Comparison of ENCODE assay signal across 25 cellular contexts in genomic region chr4:150525321-150525868, GRCh38. TPM values are rescaled to one million over a fixed set of nuclear protein-coding genes. Genes with fewer than 3 reads are reported as not detected.
DNase-seq lines count a peak whose midpoint lies in the region; ATAC-seq, FAIRE-seq and TF ChIP-seq lines count a peak whose summit lies in the region.
"Had no signal": no experiment of that assay in that cellular context is flagged by ENCODE, and none has a peak within 500 bp of the region (broad histone marks: within the 10 kb centered on the region; RNA-seq: fewer than 3 reads in every experiment).

No MANE protein-coding gene starts in this region.

- no peaks in the 10 kb centered on the region for H3F3A ChIP-seq in PC-3 (ENCODE audit: low read length, unreplicated experiment)

- no peak overlapping the region for H3K4me3 ChIP-seq in PC-3 (ENCODE audit: low read length)
- H3K4me3 ChIP-seq in GM12878 = no peak overlapping the region
- H3K4me3 ChIP-seq in esophagus muscularis mucosa = no peak overlapping the region
- H3K4me3 ChIP-seq in ascending aorta = no peak overlapping the region
- H3K4me3 ChIP-seq: BLaER1 treated with 17β-estradiol and CSF1 and Interleukin-3, amounts not matched to agents 10 nM and 100 nM had no signal

- TF ChIP-seq EP300 in GM12878 (IDR thresholded peaks at IDR 0.05; ENCODE audit: borderline replicate concordance in 1 of 2, control insufficient read depth in 1 of 2, low read depth in 2 of 2, low read length in 2 of 2) (no peak), esophagus muscularis mucosa (IDR thresholded peaks at IDR 0.05) (no peak)

- H2AFZ ChIP-seq in PC-3 (ENCODE audit: low read length) (no peak overlapping the region), GM12878 (ENCODE audit: control insufficient read depth, low read depth, low read length) (no peak overlapping the region)

- intact Hi-C loops in PC-3 (cut with micrococcal nuclease) (no loop called here), GM12878 (cut with micrococcal nuclease; ENCODE audit: unreplicated experiment) (no loop called here), esophagus muscularis mucosa (cut with DNase I) (no loop called here), ascending aorta (cut with DNase I) (no loop called here)

- no peak for TF ChIP-seq RAD21 in GM12878 (IDR thresholded peaks at IDR 0.05; ENCODE audit: insufficient read depth, low read depth, low read length)

- in situ Hi-C loops in Caki2 (cut with HindIII; ENCODE audit: low pct_unique_long_range_greater_than_20kb, low sequenced_read_pairs) (no loop called here), GM12878 (cut with MboI) (no loop called here)

- H3K27me3 ChIP-seq in PC-3 (ENCODE audit: low read length) (no peaks in the 10 kb centered on the region), GM12878 (replicated peaks in 1 of 2; ENCODE audit: control insufficient read depth in 2 of 2, insufficient read depth in 2 of 2, low read length in 1 of 2) (no peaks in the 10 kb centered on the region), esophagus muscularis mucosa (no peaks in the 10 kb centered on the region), ascending aorta (no peaks in the 10 kb centered on the region)
- H3K27me3 ChIP-seq: BLaER1 treated with 17β-estradiol and CSF1 and Interleukin-3, amounts not matched to agents 10 nM and 100 nM had no signal

- no peaks in the 10 kb centered on the region for H3K79me2 ChIP-seq in PC-3 (ENCODE audit: low read length)
- no peaks in the 10 kb centered on the region for H3K79me2 ChIP-seq in GM12878 (ENCODE audit: control insufficient read depth, insufficient read depth, low read length)

- POLR2A ChIA-PET in PC-3 (lab: Charles Lee; ENCODE audit: unreplicated experiment) (no interaction called here), GM12878 (lab: Charles Lee) (interaction anchor here (0.7 kb wide), 1 partner anchor 15 kb away, joined by 3 read pairs; no protein-coding TSS in a partner anchor)

- H3K4me2 ChIP-seq in PC-3 (ENCODE audit: low read length) (0 out of 2 replicates have a peak overlapping the region, but pooled peaks have one; percentile 16), GM12878 (ENCODE audit: control insufficient read depth, insufficient read depth) (no peak overlapping the region)
- H3K4me2 ChIP-seq: BLaER1 treated with 17β-estradiol and CSF1 and Interleukin-3, amounts not matched to agents 10 nM and 100 nM; SK-N-SH had no signal

- TF ChIP-seq POLR2A in GM12878 (IDR thresholded peaks at IDR 0.05; ENCODE audit: low read depth, low read length) = no peak
- no peak for TF ChIP-seq POLR2A in esophagus muscularis mucosa (IDR thresholded peaks at IDR 0.05; ENCODE audit: low read depth)

- 66% methylated on average over 3 of the region's 3 CpGs for WGBS in GM12878 (ENCODE audit: insufficient coverage, insufficient replicate concordance, low lambda C conversion rate, missing lambda C conversion rate)
- 78% methylated on average over 3 of the region's 3 CpGs for WGBS in esophagus muscularis mucosa

- no peaks in the 10 kb centered on the region for H3K9me2 ChIP-seq in PC-3 (replicated peaks; ENCODE audit: low read length)
- H3K9me2 ChIP-seq: SK-N-SH had no signal

- peak overlapping the region; percentile 11; the same call in 1 of the 2 replicates for H3K27ac ChIP-seq in PC-3 (ENCODE audit: low read length)
- no peak overlapping the region for H3K27ac ChIP-seq in GM12878 (ENCODE audit: control insufficient read depth, insufficient read depth)
- no peak overlapping the region for H3K27ac ChIP-seq in esophagus muscularis mucosa (replicated peaks in 1 of 4)
- no peak overlapping the region for H3K27ac ChIP-seq in ascending aorta
- H3K27ac ChIP-seq: BLaER1 treated with 17β-estradiol and CSF1 and Interleukin-3, amounts not matched to agents 10 nM and 100 nM had no signal

- H3K9ac ChIP-seq in PC-3 (ENCODE audit: low read length) = no peak overlapping the region
- H3K9ac ChIP-seq in GM12878 (ENCODE audit: control insufficient read depth, insufficient read depth, low read length) = no peak overlapping the region
- H3K9ac ChIP-seq: BLaER1 treated with 17β-estradiol and CSF1 and Interleukin-3, amounts not matched to agents 10 nM and 100 nM; SK-N-SH had no signal

- RAD21 ChIA-PET in GM12878 (lab: Charles Lee; ENCODE audit: unreplicated experiment) = no interaction called here

- BruUV-seq in PC-3 (replicated peaks; lab: Mats Ljungman, UMichigan) (no TSS peak), GM12878 (replicated peaks; lab: Mats Ljungman, UMichigan) (no TSS peak)

- SMC1A ChIA-PET in GM12878 (lab: Charles Lee; ENCODE audit: uncharacterized antibody, unreplicated experiment) = no interaction called here

- FAIRE-seq in GM12878 (lab: Jason Lieb, UNC) = no peak
- FAIRE-seq: A204.1, RCC 7860 had no signal

- CTCF ChIA-PET in PC-3 (lab: Charles Lee) (no interaction called here), GM12878 (lab: Yijun Ruan, JAX) (no interaction called here)

- H3K9me3 ChIP-seq in PC-3 (ENCODE audit: low read length) = no peaks in the 10 kb centered on the region
- no peaks in the 10 kb centered on the region for H3K9me3 ChIP-seq in GM12878 (replicated peaks; ENCODE audit: control insufficient read depth, insufficient read depth, low read length)
- H3K9me3 ChIP-seq in esophagus muscularis mucosa = no peaks in the 10 kb centered on the region
- no peaks in the 10 kb centered on the region for H3K9me3 ChIP-seq in ascending aorta
- H3K9me3 ChIP-seq: BLaER1 treated with 17β-estradiol and CSF1 and Interleukin-3, amounts not matched to agents 10 nM and 100 nM; SK-N-SH had no signal

- peak; percentile 56; the same call in 1 of the 2 replicates for ATAC-seq in PC-3
- peak; percentile 32; the same call in 2 of the 3 replicates for ATAC-seq in GM12878
- ATAC-seq: HCT116 had no signal

- H4K20me1 ChIP-seq in PC-3 (ENCODE audit: low read length) (no peaks in the 10 kb centered on the region), GM12878 (ENCODE audit: control insufficient read depth, insufficient read depth) (no peaks in the 10 kb centered on the region)

- H3K36me3 ChIP-seq in PC-3 (ENCODE audit: low read depth, low read length) (no peaks in the 10 kb centered on the region), GM12878 (ENCODE audit: control insufficient read depth in 2 of 2, insufficient read depth in 2 of 2, low read length in 1 of 2) (no peaks in the 10 kb centered on the region; a peak in 1 of 4 replicates), esophagus muscularis mucosa (no peaks in the 10 kb centered on the region), ascending aorta (no peaks in the 10 kb centered on the region)
- H3K36me3 ChIP-seq: BLaER1 treated with 17β-estradiol and CSF1 and Interleukin-3, amounts not matched to agents 10 nM and 100 nM had no signal

- H3K4me1 ChIP-seq in PC-3 (ENCODE audit: insufficient read depth, low read length) (peaks cover 11% of the 10 kb centered on the region), GM12878 (ENCODE audit: control insufficient read depth, insufficient read depth, low read length) (no peaks in the 10 kb centered on the region), esophagus muscularis mucosa (no peaks in the 10 kb centered on the region), ascending aorta (no peaks in the 10 kb centered on the region)
- H3K4me1 ChIP-seq: BLaER1 treated with 17β-estradiol and CSF1 and Interleukin-3, amounts not matched to agents 10 nM and 100 nM had no signal

- DNase-seq in Caki2 (ENCODE audit: low read depth) (peak; percentile 18), PC-3 (peak; percentile 41), GM12878 (ENCODE audit: low read depth, low spot score) (no peak), kidney glomerular epithelial cell (lab: John Stamatoyannopoulos, UW) (peak; percentile 10), esophagus muscularis mucosa (ENCODE audit: extremely low spot score) (no peak), anterior cingulate cortex (lab: John Stamatoyannopoulos, UW) (no peak), SHP77 (lab: John Stamatoyannopoulos, UW) (no peak), ascending aorta (ENCODE audit: low spot score in 2 of 2) (no peak)
- DNase-seq: AML-193; CD4-positive, alpha-beta T cell; DND-41; Kasumi-1; MV-4-11; NCI-H1105; NCI-H1436 treated with DMSO at 0.1 percent for 48 hours; NCI-H2029; NCI-H446 treated with DMSO at 0.1 percent for 48 hours; NCI-H526; NCI-H82; SK-N-SH; SW 1271 had no signal

- TF ChIP-seq CTCF in PC-3 (conservative IDR thresholded peaks at IDR 0.05; ENCODE audit: low read depth, low read length) (no peak), GM12878 (IDR thresholded peaks at IDR 0.05 in 2 of 3, conservative IDR thresholded peaks at IDR 0.05 in 1 of 3; ENCODE audit: control insufficient read depth in 2 of 3, extremely low read depth in 1 of 3, insufficient read depth in 1 of 3, low read depth in 3 of 3, low read length in 3 of 3) (no peak), esophagus muscularis mucosa (IDR thresholded peaks at IDR 0.05) (no peak), ascending aorta (IDR thresholded peaks at IDR 0.05) (no peak)

TF ChIP-seq in GM12878, 131 proteins besides CTCF, POLR2A, EP300 and RAD21 (continues in another document):
- peak; percentile 28; the same call in 1 of the 2 replicates for TF ChIP-seq RUNX3 (IDR thresholded peaks at IDR 0.05; ENCODE audit: low read length)

RNA-seq across cellular contexts. Expression of gene MAB21L2, which starts 56.6 kb away (rescaled TPM):
- not detected in 2 replicates for total RNA-seq in Caki2 (2014; rRNA removed; shearing (Covaris generic); ENCODE audit: low replicate concordance)
- total RNA-seq in PC-3 (2014; rRNA removed) (not detected in 2 replicates), GM12878 (2014; rRNA removed) (not detected in 2 replicates), GM12878 (2014; rRNA removed; fragmentation: Illumina TruSeq; extraction: Trizol) (not detected in 2 replicates), GM12878 (2021) (not detected in 2 replicates), esophagus muscularis mucosa (1 to 10 TPM in 1 of 4 donors, under 1 TPM in 2, not detected in 1; 0.32 to 1.7 (median 0.42) TPM), ascending aorta (not detected)
- total RNA-seq in GM12878 (2013; cell fraction: nucleolus; rRNA removed) = not detected in 2 replicates
- not detected for polyA plus RNA-seq in GM12878 (2011; ENCODE audit: low read depth)
- polyA plus RNA-seq in GM12878 (2011; rRNA removed) (not detected in 2 replicates), GM12878 (2014; fragmentation: Illumina TruSeq; extraction: Trizol) (not detected in 2 replicates), GM12878 (2014; fragmentation: Nextera tagmentation; extraction: Ambion mirVana) (not detected), GM12878 (2014; rRNA removed) (not detected in 2 replicates), GM12878 (2016; fragmentation: Nextera tagmentation; extraction: Ambion mirVana) (under 1 TPM; 0.11 to 0.25 TPM)
- not detected in 2 replicates for polyA plus RNA-seq in GM12878 (2011; cell fraction: cytosol; rRNA removed)
- polyA plus RNA-seq in GM12878 (2011; cell fraction: nucleus; rRNA removed) = not detected in 2 replicates
- polyA plus RNA-seq in GM12878 (2012) = 0.06 TPM in 1 of 2 replicates, not detected in the other
- polyA minus RNA-seq in GM12878 (2011; rRNA and poly(A)+ RNA removed) = not detected in 2 replicates
- not detected in 2 replicates for polyA minus RNA-seq in GM12878 (2011; cell fraction: cytosol; rRNA and poly(A)+ RNA removed)
- not detected in 2 replicates for polyA minus RNA-seq in GM12878 (2011; cell fraction: nucleus; rRNA and poly(A)+ RNA removed)
- total RNA-seq: CD4-positive, alpha-beta T cell had no signal

Comparison
In these comparisons a context has a peak if more than half of its experiments do, and no peak if none do; other contexts are left out.
1. DNase-seq: peak in Caki2 (single experiment), PC-3 (single experiment) and kidney glomerular epithelial cell (single experiment); none in GM12878 (single experiment), esophagus muscularis mucosa (single experiment), anterior cingulate cortex (0 of 58), SHP77 (0 of 2) and ascending aorta (0 of 2).